28 cellular contexts compared by ENCODE assay signal in the genomic region with DNA sequence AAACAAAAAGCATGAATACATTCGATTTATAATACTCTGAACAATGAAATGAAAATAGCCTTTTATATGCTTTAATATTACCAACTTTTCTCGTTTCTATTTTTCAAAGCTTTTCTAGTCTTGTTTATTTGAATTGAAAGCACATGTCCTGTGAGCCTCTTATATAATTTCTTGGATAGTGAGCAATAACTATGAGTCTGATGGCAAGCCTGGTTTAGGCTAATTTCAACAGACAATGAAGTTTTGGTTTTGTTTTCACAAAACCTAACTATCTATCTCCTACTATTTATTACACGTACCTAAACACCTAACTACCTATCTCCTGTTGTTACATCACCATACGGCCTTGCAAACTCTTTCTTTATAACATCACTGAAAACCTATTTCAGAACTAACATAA. TPM values are rescaled to one million over a fixed set of nuclear protein-coding genes. Genes with fewer than 3 reads are reported as not detected.
"Had no signal": no experiment of that assay in that cellular context is flagged by ENCODE, and none has a peak within 500 bp of the region (broad histone marks: within the 10 kb centered on the region; RNA-seq: fewer than 3 reads in every experiment).

No MANE protein-coding gene starts in this region.

- H3K4me1 Mint-ChIP-seq: endodermal cell, memory B cell, mesothelial cell of epicardium, naive B cell had no signal

- H3K27ac ChIP-seq: coronary artery, epithelial cell of prostate, esophagus squamous epithelium, gastrocnemius medialis, heart right ventricle, left lung had no signal

- H3K36me3 ChIP-seq: esophagus squamous epithelium, gastrocnemius medialis, heart right ventricle, left lung had no signal

- H3K27ac Mint-ChIP-seq: effector memory CD8-positive, alpha-beta T cell; endodermal cell; memory B cell; mesothelial cell of epicardium; naive B cell had no signal

- H3K4me3 ChIP-seq: coronary artery, esophagus squamous epithelium, gastrocnemius medialis, heart right ventricle, left lung, lung, mucosa of descending colon had no signal

- H3K27me3 ChIP-seq: esophagus squamous epithelium, gastrocnemius medialis, heart right ventricle, left lung had no signal

- H3K4me1 ChIP-seq: esophagus squamous epithelium, gastrocnemius medialis, heart right ventricle, left lung had no signal

- DNase-seq: dermis blood vessel endothelial cell; effector CD8-positive, alpha-beta T cell; effector memory CD8-positive, alpha-beta T cell; endodermal cell; erythroblast; esophagus squamous epithelium; foreskin fibroblast; foreskin melanocyte; gastrocnemius medialis; glutamatergic neuron; head of caudate nucleus; heart right ventricle; hippocampal formation; left cardiac atrium; left lung; left ventricle myocardium superior; mammary epithelial cell; mucosa of descending colon; naive B cell had no signal

- ATAC-seq: effector memory CD8-positive, alpha-beta T cell; esophagus mucosa; gastrocnemius medialis; heart right ventricle; left cardiac atrium; left lung; left ventricle myocardium superior; mucosa of descending colon had no signal

- H3K4me3 Mint-ChIP-seq: effector memory CD8-positive, alpha-beta T cell; endodermal cell; memory B cell; mesothelial cell of epicardium; naive B cell had no signal

- H3K9me3 Mint-ChIP-seq: effector memory CD8-positive, alpha-beta T cell; endodermal cell; memory B cell had no signal

- H3K9me3 ChIP-seq: esophagus squamous epithelium, gastrocnemius medialis, heart right ventricle, left lung, mucosa of descending colon had no signal

RNA-seq across cellular contexts. Expression of a gene that starts 30.7 kb away (rescaled TPM):
- total RNA-seq: dermis blood vessel endothelial cell, endodermal cell, esophagus mucosa, glomerular endothelial cell, kidney epithelial cell, mammary epithelial cell, mesothelial cell of epicardium, myocyte had no signal
- polyA plus RNA-seq: mammary epithelial cell had no signal
